ENCODE assay signal across 8 cellular contexts in genomic region chr1:101237229-101237837, GRCh38. TPM values are rescaled to one million over a fixed set of nuclear protein-coding genes. Genes with fewer than 3 reads are reported as not detected.
A peak's percentile ranks its signal among the peaks of the same experiment; 100 is the strongest.
DNase-seq lines count a peak whose midpoint lies in the region; ATAC-seq, FAIRE-seq and TF ChIP-seq lines count a peak whose summit lies in the region.

No MANE protein-coding gene starts in this region.

- TF ChIP-seq CTCF in foreskin keratinocyte (conservative IDR thresholded peaks at IDR 0.05) (peak; percentile 51), psoas muscle (IDR thresholded peaks at IDR 0.05) (no peak)

- ATAC-seq in foreskin keratinocyte (peak; percentile 21), psoas muscle (no peak), GM19395 (IDR thresholded peaks at IDR 0.05; ENCODE audit: unreplicated experiment) (no peak)

- H3K27me3 ChIP-seq in HUES48 (ENCODE audit: control insufficient read depth, insufficient read depth, low read length): peaks cover 44% of the 10 kb centered on the region
- no peaks in the 10 kb centered on the region for H3K27me3 ChIP-seq in foreskin keratinocyte
- peaks cover 0 to 45% (median 4%) of the 10 kb centered on the region in 3 donors for H3K27me3 ChIP-seq in psoas muscle (ENCODE audit: insufficient read depth in 3 of 3, low read length in 2 of 3)

- H3K9me3 ChIP-seq in HUES48 (ENCODE audit: control insufficient read depth, insufficient read depth, low read length) (no peaks in the 10 kb centered on the region), psoas muscle (no peaks in the 10 kb centered on the region)

- no peak for FAIRE-seq in frontal cortex (lab: Jason Lieb, UNC)

- intact Hi-C loops in psoas muscle (cut with DNase I): loop anchor here (5.0 to 10.0 kb wide), 2 partner anchors 213 to 315 kb away; partner anchors contain the start of gene DPH5 (in 1 of the 2)

- peak overlapping the region; percentile 70 for H3K4me3 ChIP-seq in HUES48 (ENCODE audit: low read depth, low read length)
- H3K4me3 ChIP-seq in psoas muscle: peak overlapping the region; percentile 79

- H3K4me1 ChIP-seq in HUES48 (ENCODE audit: control insufficient read depth, insufficient read depth, low read length) (peaks cover 17% of the 10 kb centered on the region), foreskin keratinocyte (no peaks in the 10 kb centered on the region), psoas muscle (peaks cover 6% of the 10 kb centered on the region)

- H3K27ac ChIP-seq in HUES48 (ENCODE audit: low read depth, low read length) (no peak overlapping the region), foreskin keratinocyte (peak overlapping the region; percentile 78), psoas muscle (peak overlapping the region; percentile 69)

- H3K9ac ChIP-seq in HUES48 (ENCODE audit: low read depth, low read length): peak overlapping the region; percentile 6; the same call in 1 of the 2 replicates

- H3K36me3 ChIP-seq in HUES48 (ENCODE audit: control insufficient read depth, insufficient read depth, low read length) (no peaks in the 10 kb centered on the region), psoas muscle (ENCODE audit: insufficient read depth in 1 of 2, low read depth in 1 of 2) (peaks cover 0 to 5% of the 10 kb centered on the region in 2 donors)

- 1 to 2% (median 1%) methylated on average over 12 of the region's 12 CpGs for WGBS in psoas muscle, 3 donors

- DNase-seq in DMS114 treated with DMSO at 0.1 percent for 48 hours (lab: John Stamatoyannopoulos, UW; ENCODE audit: unreplicated experiment): peak; percentile 27
- peak; percentile 13 for DNase-seq in activated effector memory CD4-positive, alpha-beta T cell treated with Interleukin-2 at 50 U/mL for 16 hours
- DNase-seq in foreskin keratinocyte: peak in 1 of 2 donors; percentile 69
- no peak for DNase-seq in psoas muscle
- DNase-seq in SHP77 (lab: John Stamatoyannopoulos, UW): no peak
- DNase-seq in frontal cortex (ENCODE audit: low spot score in 2 of 2): no peak

RNA-seq across cellular contexts. Expression of gene S1PR1, which starts 0.5 kb away (rescaled TPM):
- total RNA-seq in foreskin keratinocyte (16.9 and 24.9 TPM in 2 replicates), psoas muscle (10 to 100 TPM; 22.3 to 35.7 (median 25.0) TPM), frontal cortex (12.6 TPM)
- polyA plus RNA-seq in foreskin keratinocyte (6.4 and 12.1 TPM in 2 replicates), psoas muscle (10 to 100 TPM; 21.9 to 26.6 (median 25.8) TPM)

Comparison
In these comparisons a context has a peak if more than half of its experiments do, and no peak if none do; other contexts are left out.
1. DNase-seq: peak in DMS114 treated with DMSO at 0.1 percent for 48 hours (single experiment) and activated effector memory CD4-positive, alpha-beta T cell treated with Interleukin-2 at 50 U/mL for 16 hours (single experiment); none in psoas muscle (0 of 2), SHP77 (0 of 2) and frontal cortex (0 of 2).